In genomic region chr20:11011653-11012052, GRCh38 we compare ENCODE assay signal across 8 cellular contexts.
"Had no signal": no experiment of that assay in that cellular context is flagged by ENCODE, and none has a peak within 500 bp of the region (broad histone marks: within the 10 kb centered on the region; RNA-seq: fewer than 3 reads in every experiment).

No MANE protein-coding gene starts in this region.

- FAIRE-seq: G401.6, GM12878, GM12891, GM12892, GM18507, GM19239 had no signal

- ATAC-seq: GM12878 had no signal

- H3K4me3 ChIP-seq: GM12878 had no signal

- DNase-seq: GDM1, GF-D8 had no signal
